Comparison of ENCODE assay signal across 9 cellular contexts in genomic region chr1:44594871-44595735, GRCh38.
A peak's percentile ranks its signal among the peaks of the same experiment; 100 is the strongest.
DNase-seq lines count a peak whose midpoint lies in the region; ATAC-seq and TF ChIP-seq lines count a peak whose summit lies in the region.
"Had no signal": no experiment of that assay in that cellular context is flagged by ENCODE, and none has a peak within 500 bp of the region (broad histone marks: within the 10 kb centered on the region; RNA-seq: fewer than 3 reads in every experiment).

No MANE protein-coding gene starts in this region.

- H3K79me1 ChIP-seq in IMR-90 (ENCODE audit: low read depth in 1 of 2, low read length in 2 of 2) (no peaks in the 10 kb centered on the region), trophoblast cell (ENCODE audit: low read length) (no peaks in the 10 kb centered on the region)

- no peak overlapping the region for H3K27ac ChIP-seq in IMR-90 (ENCODE audit: insufficient read depth, low read length)
- H3K27ac ChIP-seq in SJCRH30: no peak overlapping the region
- no peak overlapping the region for H3K27ac ChIP-seq in trophoblast cell (ENCODE audit: low read depth, low read length)
- no peak overlapping the region for H3K27ac ChIP-seq in transverse colon
- H3K27ac ChIP-seq: BLaER1 had no signal

- H3K9ac ChIP-seq in IMR-90 (ENCODE audit: low read depth, low read length): no peak overlapping the region
- H3K9ac ChIP-seq in trophoblast cell (ENCODE audit: low read length): no peak overlapping the region
- H3K9ac ChIP-seq: BLaER1 had no signal

- H2BK20ac ChIP-seq in IMR-90 (ENCODE audit: low read depth, low read length): no peak overlapping the region

- H3K18ac ChIP-seq in IMR-90 (ENCODE audit: low read depth, low read length): no peak overlapping the region
- H3K18ac ChIP-seq in trophoblast cell (ENCODE audit: low read length): no peak overlapping the region

- peak; percentile 98 for ATAC-seq in IMR-90 (ENCODE audit: low read depth)

- no peak overlapping the region for H3K4ac ChIP-seq in IMR-90 (ENCODE audit: low read depth, low read length)
- no peak overlapping the region for H3K4ac ChIP-seq in trophoblast cell (ENCODE audit: low read depth, low read length)

- H4K5ac ChIP-seq in IMR-90 (ENCODE audit: low read depth, low read length): no peak overlapping the region

- H2BK120ac ChIP-seq in IMR-90 (ENCODE audit: low read depth, low read length) (no peak overlapping the region), trophoblast cell (ENCODE audit: insufficient read depth, low read length, poor library complexity) (no peak overlapping the region)

- H3K27me3 ChIP-seq in IMR-90 (ENCODE audit: control insufficient read depth, insufficient read depth, low read length): peaks cover 44% of the 10 kb centered on the region
- H3K27me3 ChIP-seq in SJCRH30: peaks cover 12% of the 10 kb centered on the region; the same call in 1 of the 2 replicates
- H3K27me3 ChIP-seq in trophoblast cell (ENCODE audit: insufficient read depth, low read length): no peaks in the 10 kb centered on the region
- peaks cover 77% of the 10 kb centered on the region for H3K27me3 ChIP-seq in transverse colon
- H3K27me3 ChIP-seq: BLaER1 had no signal

- no peak overlapping the region for H4K91ac ChIP-seq in IMR-90 (ENCODE audit: insufficient read depth, low read depth, low read length)
- no peak overlapping the region for H4K91ac ChIP-seq in trophoblast cell (ENCODE audit: low read depth, low read length)

- H3K14ac ChIP-seq in IMR-90 (replicated peaks; ENCODE audit: low read depth, low read length): no peak overlapping the region
- H3K14ac ChIP-seq in trophoblast cell (ENCODE audit: low read length): no peak overlapping the region

- TF ChIP-seq CTCF in IMR-90 (conservative IDR thresholded peaks at IDR 0.05; ENCODE audit: low read depth, low read length) (peak; percentile 90), transverse colon (IDR thresholded peaks at IDR 0.05) (peak; percentile 92 to 98 (median 97))

- no peaks in the 10 kb centered on the region for H3K9me3 ChIP-seq in IMR-90 (ENCODE audit: control insufficient read depth, insufficient read depth, low read length)
- H3K9me3 ChIP-seq in SJCRH30 (replicated peaks): no peaks in the 10 kb centered on the region
- no peaks in the 10 kb centered on the region for H3K9me3 ChIP-seq in trophoblast cell (ENCODE audit: insufficient read depth, low read depth, low read length)
- no peaks in the 10 kb centered on the region for H3K9me3 ChIP-seq in transverse colon
- H3K9me3 ChIP-seq: BLaER1 had no signal

- H4K12ac ChIP-seq in trophoblast cell (ENCODE audit: low read depth, low read length): no peak overlapping the region

- H3K4me2 ChIP-seq in IMR-90 (ENCODE audit: low read depth, low read length) (no peak overlapping the region), trophoblast cell (ENCODE audit: low read length) (no peak overlapping the region)
- H3K4me2 ChIP-seq: BLaER1 had no signal

- H2AFZ ChIP-seq in IMR-90 (replicated peaks; ENCODE audit: low read length, poor library complexity) (peak overlapping the region; percentile 58), trophoblast cell (ENCODE audit: insufficient read depth, low read length, poor library complexity) (no peak overlapping the region)

- TF ChIP-seq EP300 in transverse colon (IDR thresholded peaks at IDR 0.05; ENCODE audit: low read depth): no peak

- no peak overlapping the region for H2BK12ac ChIP-seq in trophoblast cell (ENCODE audit: low read length)

- CTCF ChIA-PET in IMR-90 (lab: Yijun Ruan, JAX): interaction anchor here (0.6 to 2.3 kb wide), 6 partner anchors 24 to 279 kb away, joined by 3 to 18 read pairs (median 4); no protein-coding TSS in a partner anchor

- dilution Hi-C loops in IMR-90 (cut with HindIII; ENCODE audit: low sequenced_read_pairs, unreplicated experiment): no loop called here

- intact Hi-C loops in IMR-90 (cut with micrococcal nuclease) (loop anchor here (1.0 to 5.0 kb wide), 3 partner anchors 217 to 588 kb away; no protein-coding TSS in a partner anchor), transverse colon (cut with DNase I; ENCODE audit: low total_unique reads) (loop anchor here (5.0 to 10.0 kb wide), 2 partner anchors 220 to 378 kb away; no protein-coding TSS in a partner anchor)

- in situ Hi-C loops in IMR-90 (cut with MboI; ENCODE audit: low sequenced_read_pairs): loop anchor here (5.0 kb wide), 2 partner anchors 218 to 378 kb away; no protein-coding TSS in a partner anchor
- in situ Hi-C loops in transverse colon (cut with MboI; ENCODE audit: low pct_ligation_motif_present in 1 of 4, low pct_unique_long_range_greater_than_20kb in 1 of 4, low sequenced_read_pairs in 3 of 4): loop anchor here in 3 of 4 donors (10.0 to 25.0 kb wide), 2 partner anchors 220 to 383 kb away; partner anchors contain the start of gene DMAP1 (in 2 of the 3)

- H3K9me1 ChIP-seq in IMR-90 (ENCODE audit: insufficient read depth, low read length): no peaks in the 10 kb centered on the region

- POLR2A ChIA-PET in IMR-90 (lab: Charles Lee; ENCODE audit: unreplicated experiment): no interaction called here

- no TSS peak for BruUV-seq in IMR-90 (replicated peaks; lab: Mats Ljungman, UMichigan)

- H4K8ac ChIP-seq in IMR-90 (ENCODE audit: low read depth in 2 of 2, low read length in 2 of 2) (no peak overlapping the region), trophoblast cell (ENCODE audit: low read depth, low read length) (no peak overlapping the region)

- H3K23ac ChIP-seq in IMR-90 (ENCODE audit: low read depth, low read length): no peak overlapping the region
- no peak overlapping the region for H3K23ac ChIP-seq in trophoblast cell (ENCODE audit: low read length)

- H2AK5ac ChIP-seq in IMR-90 (ENCODE audit: low read depth, low read length) (no peak overlapping the region), trophoblast cell (ENCODE audit: low read length) (no peak overlapping the region)

- TF ChIP-seq POLR2A in IMR-90 (IDR thresholded peaks at IDR 0.05; ENCODE audit: low read depth, low read length) (no peak), transverse colon (IDR thresholded peaks at IDR 0.05) (no peak)

- WGBS in IMR-90 (ENCODE audit: extremely low coverage in 2 of 2, insufficient read length in 1 of 2), 2 experiments: no CpG with 5 or more reads among the region's 14 CpGs
- no CpG with 5 or more reads among the region's 14 CpGs for WGBS in trophoblast cell (ENCODE audit: extremely low coverage, insufficient coverage, insufficient read length)
- WGBS in transverse colon (ENCODE audit: low coverage in 1 of 2), 2 donors: 17% methylated on average over 14 of the region's 14 CpGs; no CpG with 5 or more reads in 1 of the 2 donors

- H3K4me1 ChIP-seq in IMR-90 (ENCODE audit: control insufficient read depth, insufficient read depth, low read length): no peaks in the 10 kb centered on the region
- H3K4me1 ChIP-seq in SJCRH30: no peaks in the 10 kb centered on the region
- H3K4me1 ChIP-seq in trophoblast cell (ENCODE audit: control insufficient read depth in 1 of 2, insufficient read depth in 2 of 2, low read length in 2 of 2): no peaks in the 10 kb centered on the region
- H3K4me1 ChIP-seq in transverse colon: no peaks in the 10 kb centered on the region
- H3K4me1 ChIP-seq: BLaER1 had no signal

- H3K79me2 ChIP-seq in trophoblast cell (ENCODE audit: control insufficient read depth, insufficient read depth, low read length, poor library complexity): no peaks in the 10 kb centered on the region

- no peaks in the 10 kb centered on the region for H4K20me1 ChIP-seq in IMR-90 (ENCODE audit: insufficient read depth, low read length)
- H4K20me1 ChIP-seq: BLaER1 had no signal

- H3K56ac ChIP-seq in IMR-90 (ENCODE audit: extremely low read depth, insufficient read depth, low read length): no peak overlapping the region

- H2BK5ac ChIP-seq in IMR-90 (ENCODE audit: low read depth, low read length, poor library complexity, severe bottlenecking): no peak overlapping the region
- H2BK5ac ChIP-seq in trophoblast cell (ENCODE audit: low read depth, low read length, poor library complexity): no peak overlapping the region

- H3K4me3 ChIP-seq in IMR-90 (ENCODE audit: insufficient read depth, low read depth, low read length) (no peak overlapping the region), SJCRH30 (no peak overlapping the region), trophoblast cell (ENCODE audit: low read depth, low read length) (no peak overlapping the region), transverse colon (no peak overlapping the region)
- H3K4me3 ChIP-seq: BLaER1 had no signal

- DNase-seq in NCI-H187 (lab: John Stamatoyannopoulos, UW) (peak; percentile 28 to 31), NCI-H187 treated with DMSO at 0.1 percent for 48 hours (lab: John Stamatoyannopoulos, UW) (no peak), IMR-90 (peak; percentile 31), SJCRH30 (peak; percentile 76 to 87), activated gamma-delta T cell (lab: John Stamatoyannopoulos, UW) (peak; percentile 44), glomerular visceral epithelial cell (ENCODE audit: extremely low spot score) (peak; percentile 65), trophoblast cell (peak; percentile 48 to 77), transverse colon (peak; percentile 85)

- peak; percentile 94 for TF ChIP-seq RAD21 in IMR-90 (IDR thresholded peaks at IDR 0.05; ENCODE audit: low read length)

- H2BK15ac ChIP-seq in IMR-90 (ENCODE audit: low read depth, low read length): no peak overlapping the region

- H2AK9ac ChIP-seq in IMR-90 (replicated peaks; ENCODE audit: low read depth, low read length, poor library complexity): no peak overlapping the region

- no peaks in the 10 kb centered on the region for H3K36me3 ChIP-seq in IMR-90 (ENCODE audit: control insufficient read depth, insufficient read depth, low read length)
- H3K36me3 ChIP-seq in SJCRH30: no peaks in the 10 kb centered on the region
- no peaks in the 10 kb centered on the region for H3K36me3 ChIP-seq in trophoblast cell (ENCODE audit: control insufficient read depth in 1 of 2, insufficient read depth in 2 of 2, low read length in 2 of 2)
- no peaks in the 10 kb centered on the region for H3K36me3 ChIP-seq in transverse colon
- H3K36me3 ChIP-seq: BLaER1 had no signal

TF ChIP-seq in IMR-90, 13 proteins besides CTCF, POLR2A, EP300 and RAD21 (continues in another document):
- TF ChIP-seq CHD1 (IDR thresholded peaks at IDR 0.05; ENCODE audit: low read depth, low read length) (no peak), MAZ (IDR thresholded peaks at IDR 0.05; ENCODE audit: borderline replicate concordance, low read depth, low read length) (peak; percentile 76; the same call in 1 of the 2 replicates), RCOR1 (IDR thresholded peaks at IDR 0.05; ENCODE audit: insufficient replicate concordance, low read length) (no peak), CEBPB (IDR thresholded peaks at IDR 0.05; ENCODE audit: low read depth, low read length) (no peak), FOS (IDR thresholded peaks at IDR 0.05; ENCODE audit: low read depth, low read length) (no peak), SMC3 (IDR thresholded peaks at IDR 0.05; ENCODE audit: low read depth, low read length) (peak; percentile 79)
